In the genomic region with DNA sequence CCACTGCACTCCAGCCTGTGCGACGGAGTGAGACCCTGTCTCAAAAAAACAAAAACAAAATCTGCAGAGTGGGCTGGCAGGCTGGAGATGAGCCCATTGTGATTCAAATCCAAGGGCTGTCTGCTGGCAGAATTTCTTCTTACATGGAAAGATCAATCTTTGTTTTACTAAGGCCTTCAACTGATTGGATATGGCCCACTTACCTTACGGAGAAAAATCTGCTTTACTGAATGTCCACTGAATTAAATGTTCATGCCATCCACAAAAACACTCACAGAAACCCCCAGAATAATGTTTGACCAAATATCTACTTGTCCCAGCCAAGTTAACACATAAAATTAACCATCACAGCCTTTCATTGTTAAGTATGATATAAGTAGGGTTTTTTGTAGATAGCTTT, we compare ENCODE assay signal across 32 cellular contexts.
"Had no signal": no experiment of that assay in that cellular context is flagged by ENCODE, and none has a peak within 500 bp of the region (broad histone marks: within the 10 kb centered on the region; RNA-seq: fewer than 3 reads in every experiment).

No MANE protein-coding gene starts in this region.

- H3K27me3 ChIP-seq: adrenal gland, ascending aorta, body of pancreas, brain microvascular endothelial cell, breast epithelium, cardiac muscle cell had no signal

- FAIRE-seq: astrocyte, bronchial epithelial cell had no signal

- H3K27ac ChIP-seq: adrenal gland, ascending aorta, body of pancreas, brain microvascular endothelial cell, breast epithelium, cardiac muscle cell had no signal

- H3K9me3 ChIP-seq: adrenal gland, ascending aorta, body of pancreas, breast epithelium had no signal

- DNase-seq: activated effector memory CD4-positive, alpha-beta T cell treated with anti-CD3 and anti-CD28 coated beads, Interleukin-2, amount 50 U/mL, for 16 hours; activated effector memory CD4-positive, alpha-beta T cell treated with Interleukin-2 at 50 U/mL for 16 hours; activated gamma-delta T cell; activated gamma-delta T cell treated with Interleukin-2 at 50 U/mL for 16 hours; activated naive CD4-positive, alpha-beta T cell; activated naive CD4-positive, alpha-beta T cell treated with anti-CD3 and anti-CD28 coated beads for 36 hours; activated naive CD4-positive, alpha-beta T cell treated with anti-CD3 and anti-CD28 coated beads, Interleukin-2, amount 10 ng/mL, durations not matched to agents 7 days and 5 days; activated naive CD4-positive, alpha-beta T cell treated with anti-CD3 and anti-CD28 coated beads, Interleukin-2, amount 50 U/mL, for 16 hours; activated naive CD4-positive, alpha-beta T cell treated with Interleukin-2 at 50 U/mL for 16 hours; activated naive CD8-positive, alpha-beta T cell treated with anti-CD3 and anti-CD28 coated beads for 36 hours; activated naive CD8-positive, alpha-beta T cell treated with anti-CD3 and anti-CD28 coated beads, Interleukin-2, amount 10 ng/mL, durations not matched to agents 7 days and 5 days; activated naive CD8-positive, alpha-beta T cell treated with anti-CD3 and anti-CD28 coated beads, Interleukin-2, amount 50 U/mL, for 24 hours; activated T-cell treated with anti-CD3 and anti-CD28 coated beads, Interleukin-2, amount 50 U/mL, for 4 hours; activated T-cell treated with anti-CD3 and anti-CD28 coated beads, Interleukin-2, amount 50 U/mL, for 48 hours; activated T-cell treated with anti-CD3 and anti-CD28 coated beads, Interleukin-2, amount 50 U/mL, for 72 hours; adrenal gland; amniotic stem cell; amygdala; anterior cingulate cortex; aorta; body of pancreas; brain microvascular endothelial cell; caudate nucleus; central memory CD4-positive, alpha-beta T cell; cerebellar nuclear complex had no signal

- H3K4me1 ChIP-seq: adrenal gland, ascending aorta, body of pancreas, breast epithelium had no signal

- H3K36me3 ChIP-seq: adrenal gland, ascending aorta, brain microvascular endothelial cell, breast epithelium, cardiac muscle cell had no signal

- H3K4me3 ChIP-seq: adrenal gland, ascending aorta, body of pancreas, breast epithelium, cardiac muscle cell had no signal

- ATAC-seq: activated naive CD4-positive, alpha-beta T cell treated with anti-CD3 and anti-CD28 coated beads, Interleukin-2, amount 50 U/mL, for 72 hours; activated naive CD8-positive, alpha-beta T cell treated with anti-CD3 and anti-CD28 coated beads, Interleukin-2, amount 50 U/mL, for 24 hours; activated T-cell treated with anti-CD3 and anti-CD28 coated beads, Interleukin-2, amount 50 U/mL, for 4 hours; activated T-cell treated with anti-CD3 and anti-CD28 coated beads, Interleukin-2, amount 50 U/mL, for 72 hours; activated T-helper 17 cell treated with anti-CD3 and anti-CD28 coated beads, Interleukin-2, amount 50 U/mL, for 72 hours; body of pancreas had no signal
